Comparison of ENCODE assay signal across 35 cellular contexts in genomic region chr3:127573401-127573800, GRCh38. TPM values are rescaled to one million over a fixed set of nuclear protein-coding genes. Genes with fewer than 3 reads are reported as not detected.
A peak's percentile ranks its signal among the peaks of the same experiment; 100 is the strongest.
DNase-seq lines count a peak whose midpoint lies in the region; ATAC-seq, FAIRE-seq and TF ChIP-seq lines count a peak whose summit lies in the region.
"Had no signal": no experiment of that assay in that cellular context is flagged by ENCODE, and none has a peak within 500 bp of the region (broad histone marks: within the 10 kb centered on the region; RNA-seq: fewer than 3 reads in every experiment).

No MANE protein-coding gene starts in this region.

- no peak overlapping the region for H3K4me3 Mint-ChIP-seq in astrocyte (ENCODE audit: unreplicated experiment)
- H3K4me3 Mint-ChIP-seq: B cell; CD14-positive monocyte; CD4-positive, alpha-beta memory T cell; CD4-positive, alpha-beta T cell; CD4-positive, CD25-positive, alpha-beta regulatory T cell; CD8-positive, alpha-beta memory T cell; CD8-positive, alpha-beta T cell had no signal

- no peak overlapping the region for H3K18ac ChIP-seq in neuronal stem cell (ENCODE audit: low read length)

- no peak for TF ChIP-seq CTCF in astrocyte (IDR thresholded peaks at IDR 0.05; ENCODE audit: insufficient read depth, low read depth, low read length)
- no peak for TF ChIP-seq CTCF in osteoblast (IDR thresholded peaks at IDR 0.05; ENCODE audit: extremely low read depth, low read depth, low read length)
- TF ChIP-seq CTCF in lower lobe of right lung (IDR thresholded peaks at IDR 0.05): no peak

- H2AFZ ChIP-seq in astrocyte (ENCODE audit: low read depth, low read length) (no peak overlapping the region), neuronal stem cell (ENCODE audit: low read length) (no peak overlapping the region), osteoblast (ENCODE audit: low read length) (no peak overlapping the region)

- no peak overlapping the region for H3K9ac ChIP-seq in astrocyte (ENCODE audit: low read length)
- H3K9ac ChIP-seq in neuronal stem cell (ENCODE audit: low read depth, low read length, poor library complexity): no peak overlapping the region
- H3K9ac ChIP-seq: BLaER1 had no signal

- H3K79me2 ChIP-seq in astrocyte (ENCODE audit: insufficient read depth, low read length): peaks cover 7% of the 10 kb centered on the region
- H3K79me2 ChIP-seq in osteoblast (ENCODE audit: insufficient read depth, low read length): peaks cover 29% of the 10 kb centered on the region

- H4K20me1 ChIP-seq in astrocyte (ENCODE audit: insufficient read depth, low read length) (peaks cover 42% of the 10 kb centered on the region), osteoblast (ENCODE audit: insufficient read depth, low read length) (peaks cover 41% of the 10 kb centered on the region)

- H2BK12ac ChIP-seq in neuronal stem cell (ENCODE audit: low read length): no peak overlapping the region

- no peaks in the 10 kb centered on the region for H3K4me1 ChIP-seq in astrocyte (ENCODE audit: insufficient read depth, low read length)
- H3K4me1 ChIP-seq in neuronal stem cell (ENCODE audit: control insufficient read depth in 2 of 2, insufficient read depth in 1 of 2, low read depth in 1 of 2, low read length in 2 of 2): peaks cover 0 to 4% of the 10 kb centered on the region in 2 donors
- no peaks in the 10 kb centered on the region for H3K4me1 ChIP-seq in osteoblast (ENCODE audit: insufficient read depth, low read length)
- H3K4me1 ChIP-seq in lower lobe of right lung: peaks cover 12% of the 10 kb centered on the region
- H3K4me1 ChIP-seq: BE2C, Caco-2 had no signal

- no peak overlapping the region for H3K4me3 ChIP-seq in astrocyte (ENCODE audit: insufficient read depth, low read depth, low read length)
- H3K4me3 ChIP-seq in neuronal stem cell (ENCODE audit: low read length in 2 of 2): no peak overlapping the region
- no peak overlapping the region for H3K4me3 ChIP-seq in osteoblast (ENCODE audit: insufficient read depth, low read length)
- H3K4me3 ChIP-seq in lower lobe of right lung: no peak overlapping the region
- H3K4me3 ChIP-seq: A549; BLaER1; BLaER1 treated with 17β-estradiol and CSF1 and Interleukin-3, amounts not matched to agents 10 nM and 100 nM had no signal

- H3K4me1 Mint-ChIP-seq in astrocyte (ENCODE audit: low read depth, unreplicated experiment): peaks cover 4% of the 10 kb centered on the region

- H3K4ac ChIP-seq in neuronal stem cell (ENCODE audit: low read length): no peak overlapping the region

- no peaks in the 10 kb centered on the region for H3K27me3 ChIP-seq in astrocyte (ENCODE audit: insufficient read depth, low read length)
- no peaks in the 10 kb centered on the region for H3K27me3 ChIP-seq in neuronal stem cell (ENCODE audit: control insufficient read depth in 3 of 3, insufficient read depth in 3 of 3, low read depth in 1 of 3, low read length in 3 of 3)
- H3K27me3 ChIP-seq in osteoblast (ENCODE audit: insufficient read depth, low read length): no peaks in the 10 kb centered on the region
- H3K27me3 ChIP-seq in lower lobe of right lung (ENCODE audit: low read depth): no peaks in the 10 kb centered on the region
- H3K27me3 ChIP-seq: BE2C; BLaER1; BLaER1 treated with 17β-estradiol and CSF1 and Interleukin-3, amounts not matched to agents 10 nM and 100 nM had no signal

- H3K27ac Mint-ChIP-seq in astrocyte (ENCODE audit: unreplicated experiment): peak overlapping the region; percentile 47
- H3K27ac Mint-ChIP-seq: B cell; CD4-positive, alpha-beta memory T cell; CD4-positive, alpha-beta T cell; CD4-positive, CD25-positive, alpha-beta regulatory T cell; CD8-positive, alpha-beta T cell had no signal

- WGBS in neuronal stem cell (ENCODE audit: extremely low coverage in 2 of 2, insufficient read length in 2 of 2, insufficient replicate concordance in 1 of 2), 2 donors: no CpG with 5 or more reads among the region's 14 CpGs

- peak overlapping the region; percentile 30 for H2BK120ac ChIP-seq in neuronal stem cell (ENCODE audit: low read depth, low read length)

- no peak overlapping the region for H4K91ac ChIP-seq in neuronal stem cell (ENCODE audit: low read depth, low read length, poor library complexity)

- no peak for DNase-seq in astrocyte (ENCODE audit: low read depth)
- DNase-seq in neuronal stem cell (ENCODE audit: low spot score): no peak
- DNase-seq in osteoblast (ENCODE audit: insufficient read length, low spot score, missing footprints): peak; percentile 50
- no peak for DNase-seq in caudate nucleus (lab: John Stamatoyannopoulos, UW)
- no peak for DNase-seq in lower lobe of right lung
- no peak for DNase-seq in NCI-H1105 treated with DMSO at 0.1 percent for 48 hours (lab: John Stamatoyannopoulos, UW)
- DNase-seq: 8988T; ACHN; AML-193; BE2C; C1 segment of cervical spinal cord; Caco-2; Calu3; CD4-positive, alpha-beta memory T cell; CD4-positive, alpha-beta T cell; CD4-positive, CD25-positive, alpha-beta regulatory T cell; CD8-positive, alpha-beta memory T cell; CD8-positive, alpha-beta T cell; COR-L47; DMS 273 treated with DMSO at 0.1 percent for 48 hours; DMS153; DMS53; DMS79; DMS79 treated with DMSO at 0.1 percent for 48 hours; DND-41; EL had no signal

- H3K36me3 ChIP-seq in astrocyte (ENCODE audit: insufficient read depth, low read length) (peaks cover 11% of the 10 kb centered on the region), neuronal stem cell (replicated peaks in 1 of 2; ENCODE audit: control insufficient read depth in 2 of 2, insufficient read depth in 2 of 2, low read length in 2 of 2) (peaks cover 16 to 49% of the 10 kb centered on the region in 2 donors), osteoblast (ENCODE audit: insufficient read depth, low read length) (peaks cover 47% of the 10 kb centered on the region), lower lobe of right lung (peaks cover 73% of the 10 kb centered on the region)

- no peaks in the 10 kb centered on the region for H3K9me3 Mint-ChIP-seq in astrocyte (ENCODE audit: unreplicated experiment)
- H3K9me3 Mint-ChIP-seq: CD14-positive monocyte; CD4-positive, alpha-beta memory T cell; CD4-positive, alpha-beta T cell; CD4-positive, CD25-positive, alpha-beta regulatory T cell; CD8-positive, alpha-beta memory T cell; CD8-positive, alpha-beta T cell had no signal

- peaks cover 25% of the 10 kb centered on the region for H3K36me3 Mint-ChIP-seq in astrocyte (ENCODE audit: low read depth, unreplicated experiment)

- no peak overlapping the region for H2BK5ac ChIP-seq in neuronal stem cell (ENCODE audit: low read length)

- no peak overlapping the region for H4K8ac ChIP-seq in neuronal stem cell (ENCODE audit: low read depth, low read length)

- no peak for ATAC-seq in lower lobe of right lung
- ATAC-seq: A549; CD8-positive, alpha-beta T cell had no signal

- no peaks in the 10 kb centered on the region for H3K9me3 ChIP-seq in astrocyte (ENCODE audit: insufficient read depth, low read depth, low read length)
- H3K9me3 ChIP-seq in neuronal stem cell (replicated peaks in 1 of 2; ENCODE audit: control insufficient read depth in 2 of 2, insufficient read depth in 1 of 2, low read depth in 1 of 2, low read length in 2 of 2): peaks cover 0 to 4% of the 10 kb centered on the region in 2 donors
- H3K9me3 ChIP-seq in osteoblast (ENCODE audit: low read depth, low read length): no peaks in the 10 kb centered on the region
- H3K9me3 ChIP-seq in lower lobe of right lung: no peaks in the 10 kb centered on the region
- H3K9me3 ChIP-seq: A549, BE2C, BLaER1, Caco-2 had no signal

- H3K27ac ChIP-seq in astrocyte (ENCODE audit: low read depth, low read length) (no peak overlapping the region), neuronal stem cell (replicated peaks; ENCODE audit: low read length) (no peak overlapping the region), osteoblast (ENCODE audit: low read depth, low read length) (no peak overlapping the region), caudate nucleus (ENCODE audit: low read depth, low read length) (no peak overlapping the region), lower lobe of right lung (no peak overlapping the region)
- H3K27ac ChIP-seq: 22Rv1; A549; BLaER1; BLaER1 treated with 17β-estradiol and CSF1 and Interleukin-3, amounts not matched to agents 10 nM and 100 nM; C4-2B had no signal

- peaks cover 4% of the 10 kb centered on the region for H3K27me3 Mint-ChIP-seq in astrocyte (ENCODE audit: low read depth, unreplicated experiment)
- H3K27me3 Mint-ChIP-seq: B cell; CD4-positive, alpha-beta memory T cell; CD4-positive, alpha-beta T cell; CD4-positive, CD25-positive, alpha-beta regulatory T cell; CD8-positive, alpha-beta memory T cell had no signal

- peak overlapping the region; percentile 15 for H2BK15ac ChIP-seq in neuronal stem cell (ENCODE audit: low read length)

- no peak for FAIRE-seq in astrocyte (lab: Jason Lieb, UNC)
- FAIRE-seq: A204.1, A549, D721Med had no signal

- peak overlapping the region; percentile 38 for H3K23ac ChIP-seq in neuronal stem cell (ENCODE audit: low read depth, low read length, poor library complexity)

- H2AK5ac ChIP-seq in neuronal stem cell (ENCODE audit: low read depth, low read length): no peak overlapping the region

- no peak overlapping the region for H3K14ac ChIP-seq in neuronal stem cell (ENCODE audit: low read length)

- H3K4me2 ChIP-seq in astrocyte (ENCODE audit: low read length) (no peak overlapping the region), neuronal stem cell (ENCODE audit: insufficient read depth, low read length, poor library complexity, severe bottlenecking) (no peak overlapping the region), osteoblast (ENCODE audit: insufficient read depth, low read length) (no peak overlapping the region)
- H3K4me2 ChIP-seq: A549; BLaER1; BLaER1 treated with 17β-estradiol and CSF1 and Interleukin-3, amounts not matched to agents 10 nM and 100 nM had no signal

- H3K79me1 ChIP-seq in neuronal stem cell (ENCODE audit: low read depth, low read length): peaks cover 3% of the 10 kb centered on the region

- intact Hi-C loops in lower lobe of right lung (cut with DNase I): no loop called here

RNA-seq across cellular contexts. Expression of gene TPRA1, which starts 17.1 kb away (rescaled TPM):
- total RNA-seq in astrocyte (24.6 and 24.9 TPM in 2 replicates), osteoblast (29.5 and 30.4 TPM in 2 replicates), lower lobe of right lung (38.8 TPM)
- 17.1 TPM for polyA plus RNA-seq in neuronal stem cell (2013, experiment 1 of 2)
- 16.1 TPM for polyA plus RNA-seq in neuronal stem cell (2013, experiment 2 of 2)

RNA-seq across cellular contexts. Expression of gene MCM2, which starts 24.8 kb away (rescaled TPM):
- 8.4 and 11.9 TPM in 2 replicates for total RNA-seq in astrocyte
- 68.7 TPM for polyA plus RNA-seq in neuronal stem cell (2013, experiment 1 of 2)
- 67.7 TPM for polyA plus RNA-seq in neuronal stem cell (2013, experiment 2 of 2)
- total RNA-seq in osteoblast: 14.5 and 15.3 TPM in 2 replicates
- 6.1 TPM for total RNA-seq in lower lobe of right lung

RNA-seq across cellular contexts. Expression of gene PODXL2, which starts 55.6 kb away (rescaled TPM):
- 14.5 and 15.5 TPM in 2 replicates for total RNA-seq in astrocyte
- polyA plus RNA-seq in neuronal stem cell (2013, experiment 1 of 2): 26.3 TPM
- 24.4 TPM for polyA plus RNA-seq in neuronal stem cell (2013, experiment 2 of 2)
- total RNA-seq in osteoblast: 0.36 and 0.59 TPM in 2 replicates
- total RNA-seq in lower lobe of right lung: 2.2 TPM
